In the genomic region with DNA sequence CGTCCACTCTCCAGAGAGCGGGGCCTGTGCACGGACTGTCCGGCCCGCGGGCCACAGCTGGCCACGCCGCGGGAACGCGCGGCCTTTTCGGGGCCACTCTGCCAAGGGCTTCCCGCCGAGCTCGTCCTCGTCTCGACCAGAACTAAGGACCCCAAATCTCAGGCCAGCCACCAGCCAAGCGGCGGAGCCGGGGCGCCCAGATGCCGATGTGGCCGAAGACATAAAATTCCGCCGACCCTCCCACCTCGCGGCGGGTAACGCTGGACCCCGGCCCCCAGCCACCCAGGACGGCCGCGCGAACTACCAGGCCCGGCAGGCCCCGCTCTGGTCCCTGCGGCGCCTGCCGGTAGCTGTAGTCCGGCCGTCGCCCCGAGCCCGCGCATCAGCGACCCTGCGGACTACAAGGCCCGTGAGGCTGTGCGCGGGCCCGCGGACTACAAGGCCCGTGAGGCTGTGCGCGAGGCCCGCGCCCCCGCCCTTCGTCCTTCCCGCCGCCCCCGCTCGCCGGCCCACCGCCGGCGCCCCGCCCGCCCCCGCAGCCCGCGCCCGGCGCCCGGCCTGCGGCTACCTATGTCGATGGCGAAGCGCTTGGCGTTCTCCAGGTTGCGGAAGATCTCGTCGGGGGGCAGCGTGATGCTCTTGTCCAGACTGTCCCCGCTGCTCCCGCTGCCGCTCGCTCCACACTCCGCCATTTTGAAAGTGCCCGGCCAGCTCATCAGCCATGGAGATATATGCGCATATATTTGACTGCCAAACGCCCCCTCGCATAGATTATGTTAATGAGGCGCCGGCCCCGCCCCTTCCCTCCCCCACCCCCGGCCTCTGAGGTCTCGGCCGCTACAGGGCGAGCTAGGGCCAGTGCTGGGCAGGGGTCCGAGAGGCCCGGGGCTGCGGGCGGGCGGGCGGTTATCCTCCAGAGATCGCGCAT, we compare ENCODE assay signal across 1 cellular context.
TF ChIP-seq lines count a peak whose summit lies in the region.

A gene (minus strand): TSS at position 701 of the 928 bp plus-strand sequence. CDS start 9 bp downstream, at position 692.

TF ChIP-seq in K562, 482 proteins besides CTCF, POLR2A, EP300 and RAD21 (continued from another document and continues in another):
- TF ChIP-seq, protein P1, sequence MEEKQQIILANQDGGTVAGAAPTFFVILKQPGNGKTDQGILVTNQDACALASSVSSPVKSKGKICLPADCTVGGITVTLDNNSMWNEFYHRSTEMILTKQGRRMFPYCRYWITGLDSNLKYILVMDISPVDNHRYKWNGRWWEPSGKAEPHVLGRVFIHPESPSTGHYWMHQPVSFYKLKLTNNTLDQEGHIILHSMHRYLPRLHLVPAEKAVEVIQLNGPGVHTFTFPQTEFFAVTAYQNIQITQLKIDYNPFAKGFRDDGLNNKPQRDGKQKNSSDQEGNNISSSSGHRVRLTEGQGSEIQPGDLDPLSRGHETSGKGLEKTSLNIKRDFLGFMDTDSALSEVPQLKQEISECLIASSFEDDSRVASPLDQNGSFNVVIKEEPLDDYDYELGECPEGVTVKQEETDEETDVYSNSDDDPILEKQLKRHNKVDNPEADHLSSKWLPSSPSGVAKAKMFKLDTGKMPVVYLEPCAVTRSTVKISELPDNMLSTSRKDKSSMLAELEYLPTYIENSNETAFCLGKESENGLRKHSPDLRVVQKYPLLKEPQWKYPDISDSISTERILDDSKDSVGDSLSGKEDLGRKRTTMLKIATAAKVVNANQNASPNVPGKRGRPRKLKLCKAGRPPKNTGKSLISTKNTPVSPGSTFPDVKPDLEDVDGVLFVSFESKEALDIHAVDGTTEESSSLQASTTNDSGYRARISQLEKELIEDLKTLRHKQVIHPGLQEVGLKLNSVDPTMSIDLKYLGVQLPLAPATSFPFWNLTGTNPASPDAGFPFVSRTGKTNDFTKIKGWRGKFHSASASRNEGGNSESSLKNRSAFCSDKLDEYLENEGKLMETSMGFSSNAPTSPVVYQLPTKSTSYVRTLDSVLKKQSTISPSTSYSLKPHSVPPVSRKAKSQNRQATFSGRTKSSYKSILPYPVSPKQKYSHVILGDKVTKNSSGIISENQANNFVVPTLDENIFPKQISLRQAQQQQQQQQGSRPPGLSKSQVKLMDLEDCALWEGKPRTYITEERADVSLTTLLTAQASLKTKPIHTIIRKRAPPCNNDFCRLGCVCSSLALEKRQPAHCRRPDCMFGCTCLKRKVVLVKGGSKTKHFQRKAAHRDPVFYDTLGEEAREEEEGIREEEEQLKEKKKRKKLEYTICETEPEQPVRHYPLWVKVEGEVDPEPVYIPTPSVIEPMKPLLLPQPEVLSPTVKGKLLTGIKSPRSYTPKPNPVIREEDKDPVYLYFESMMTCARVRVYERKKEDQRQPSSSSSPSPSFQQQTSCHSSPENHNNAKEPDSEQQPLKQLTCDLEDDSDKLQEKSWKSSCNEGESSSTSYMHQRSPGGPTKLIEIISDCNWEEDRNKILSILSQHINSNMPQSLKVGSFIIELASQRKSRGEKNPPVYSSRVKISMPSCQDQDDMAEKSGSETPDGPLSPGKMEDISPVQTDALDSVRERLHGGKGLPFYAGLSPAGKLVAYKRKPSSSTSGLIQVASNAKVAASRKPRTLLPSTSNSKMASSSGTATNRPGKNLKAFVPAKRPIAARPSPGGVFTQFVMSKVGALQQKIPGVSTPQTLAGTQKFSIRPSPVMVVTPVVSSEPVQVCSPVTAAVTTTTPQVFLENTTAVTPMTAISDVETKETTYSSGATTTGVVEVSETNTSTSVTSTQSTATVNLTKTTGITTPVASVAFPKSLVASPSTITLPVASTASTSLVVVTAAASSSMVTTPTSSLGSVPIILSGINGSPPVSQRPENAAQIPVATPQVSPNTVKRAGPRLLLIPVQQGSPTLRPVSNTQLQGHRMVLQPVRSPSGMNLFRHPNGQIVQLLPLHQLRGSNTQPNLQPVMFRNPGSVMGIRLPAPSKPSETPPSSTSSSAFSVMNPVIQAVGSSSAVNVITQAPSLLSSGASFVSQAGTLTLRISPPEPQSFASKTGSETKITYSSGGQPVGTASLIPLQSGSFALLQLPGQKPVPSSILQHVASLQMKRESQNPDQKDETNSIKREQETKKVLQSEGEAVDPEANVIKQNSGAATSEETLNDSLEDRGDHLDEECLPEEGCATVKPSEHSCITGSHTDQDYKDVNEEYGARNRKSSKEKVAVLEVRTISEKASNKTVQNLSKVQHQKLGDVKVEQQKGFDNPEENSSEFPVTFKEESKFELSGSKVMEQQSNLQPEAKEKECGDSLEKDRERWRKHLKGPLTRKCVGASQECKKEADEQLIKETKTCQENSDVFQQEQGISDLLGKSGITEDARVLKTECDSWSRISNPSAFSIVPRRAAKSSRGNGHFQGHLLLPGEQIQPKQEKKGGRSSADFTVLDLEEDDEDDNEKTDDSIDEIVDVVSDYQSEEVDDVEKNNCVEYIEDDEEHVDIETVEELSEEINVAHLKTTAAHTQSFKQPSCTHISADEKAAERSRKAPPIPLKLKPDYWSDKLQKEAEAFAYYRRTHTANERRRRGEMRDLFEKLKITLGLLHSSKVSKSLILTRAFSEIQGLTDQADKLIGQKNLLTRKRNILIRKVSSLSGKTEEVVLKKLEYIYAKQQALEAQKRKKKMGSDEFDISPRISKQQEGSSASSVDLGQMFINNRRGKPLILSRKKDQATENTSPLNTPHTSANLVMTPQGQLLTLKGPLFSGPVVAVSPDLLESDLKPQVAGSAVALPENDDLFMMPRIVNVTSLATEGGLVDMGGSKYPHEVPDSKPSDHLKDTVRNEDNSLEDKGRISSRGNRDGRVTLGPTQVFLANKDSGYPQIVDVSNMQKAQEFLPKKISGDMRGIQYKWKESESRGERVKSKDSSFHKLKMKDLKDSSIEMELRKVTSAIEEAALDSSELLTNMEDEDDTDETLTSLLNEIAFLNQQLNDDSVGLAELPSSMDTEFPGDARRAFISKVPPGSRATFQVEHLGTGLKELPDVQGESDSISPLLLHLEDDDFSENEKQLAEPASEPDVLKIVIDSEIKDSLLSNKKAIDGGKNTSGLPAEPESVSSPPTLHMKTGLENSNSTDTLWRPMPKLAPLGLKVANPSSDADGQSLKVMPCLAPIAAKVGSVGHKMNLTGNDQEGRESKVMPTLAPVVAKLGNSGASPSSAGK (IDR thresholded peaks at IDR 0.05): no peak
- no peak for TF ChIP-seq FOS (IDR thresholded peaks at IDR 0.05; ENCODE audit: extremely low read depth, insufficient read length)
- TF ChIP-seq, protein P2, sequence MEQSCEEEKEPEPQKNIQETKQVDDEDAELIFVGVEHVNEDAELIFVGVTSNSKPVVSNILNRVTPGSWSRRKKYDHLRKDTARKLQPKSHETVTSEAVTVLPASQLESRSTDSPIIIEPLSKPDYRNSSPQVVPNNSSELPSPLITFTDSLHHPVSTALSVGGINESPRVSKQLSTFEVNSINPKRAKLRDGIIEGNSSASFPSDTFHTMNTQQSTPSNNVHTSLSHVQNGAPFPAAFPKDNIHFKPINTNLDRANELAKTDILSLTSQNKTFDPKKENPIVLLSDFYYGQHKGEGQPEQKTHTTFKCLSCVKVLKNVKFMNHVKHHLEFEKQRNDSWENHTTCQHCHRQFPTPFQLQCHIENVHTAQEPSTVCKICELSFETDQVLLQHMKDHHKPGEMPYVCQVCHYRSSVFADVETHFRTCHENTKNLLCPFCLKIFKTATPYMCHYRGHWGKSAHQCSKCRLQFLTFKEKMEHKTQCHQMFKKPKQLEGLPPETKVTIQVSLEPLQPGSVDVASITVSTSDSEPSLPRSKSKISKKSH (CRISPR knock-in tag; IDR thresholded peaks at IDR 0.05): no peak
- TF ChIP-seq FOXJ3 (CRISPR knock-in tag; IDR thresholded peaks at IDR 0.05): no peak
- no peak for TF ChIP-seq DDX20 (tag; IDR thresholded peaks at IDR 0.05; ENCODE audit: low read depth)
- TF ChIP-seq PTTG1 (tag; IDR thresholded peaks at IDR 0.05; ENCODE audit: low read depth): no peak
- no peak for TF ChIP-seq RBM25 (IDR thresholded peaks at IDR 0.05; ENCODE audit: low read depth, low read length, severe bottlenecking)
- 0 out of 2 replicates have a peak, but pooled peaks have one; percentile 14 for TF ChIP-seq ETV1 (tag; conservative IDR thresholded peaks at IDR 0.05; ENCODE audit: low read depth)
- TF ChIP-seq, protein P3, sequence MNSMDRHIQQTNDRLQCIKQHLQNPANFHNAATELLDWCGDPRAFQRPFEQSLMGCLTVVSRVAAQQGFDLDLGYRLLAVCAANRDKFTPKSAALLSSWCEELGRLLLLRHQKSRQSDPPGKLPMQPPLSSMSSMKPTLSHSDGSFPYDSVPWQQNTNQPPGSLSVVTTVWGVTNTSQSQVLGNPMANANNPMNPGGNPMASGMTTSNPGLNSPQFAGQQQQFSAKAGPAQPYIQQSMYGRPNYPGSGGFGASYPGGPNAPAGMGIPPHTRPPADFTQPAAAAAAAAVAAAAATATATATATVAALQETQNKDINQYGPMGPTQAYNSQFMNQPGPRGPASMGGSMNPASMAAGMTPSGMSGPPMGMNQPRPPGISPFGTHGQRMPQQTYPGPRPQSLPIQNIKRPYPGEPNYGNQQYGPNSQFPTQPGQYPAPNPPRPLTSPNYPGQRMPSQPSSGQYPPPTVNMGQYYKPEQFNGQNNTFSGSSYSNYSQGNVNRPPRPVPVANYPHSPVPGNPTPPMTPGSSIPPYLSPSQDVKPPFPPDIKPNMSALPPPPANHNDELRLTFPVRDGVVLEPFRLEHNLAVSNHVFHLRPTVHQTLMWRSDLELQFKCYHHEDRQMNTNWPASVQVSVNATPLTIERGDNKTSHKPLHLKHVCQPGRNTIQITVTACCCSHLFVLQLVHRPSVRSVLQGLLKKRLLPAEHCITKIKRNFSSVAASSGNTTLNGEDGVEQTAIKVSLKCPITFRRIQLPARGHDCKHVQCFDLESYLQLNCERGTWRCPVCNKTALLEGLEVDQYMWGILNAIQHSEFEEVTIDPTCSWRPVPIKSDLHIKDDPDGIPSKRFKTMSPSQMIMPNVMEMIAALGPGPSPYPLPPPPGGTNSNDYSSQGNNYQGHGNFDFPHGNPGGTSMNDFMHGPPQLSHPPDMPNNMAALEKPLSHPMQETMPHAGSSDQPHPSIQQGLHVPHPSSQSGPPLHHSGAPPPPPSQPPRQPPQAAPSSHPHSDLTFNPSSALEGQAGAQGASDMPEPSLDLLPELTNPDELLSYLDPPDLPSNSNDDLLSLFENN (IDR thresholded peaks at IDR 0.05; ENCODE audit: low read depth in 2 of 2, low read length in 2 of 2): peak in 1 of 2 experiments; percentile 53; a peak in 1 of 4 replicates
- TF ChIP-seq CBFA2T3 (IDR thresholded peaks at IDR 0.05): no peak
- TF ChIP-seq MYC (IDR thresholded peaks at IDR 0.05; ENCODE audit: low read depth, low read length): 0 out of 2 replicates have a peak, but pooled peaks have one; percentile 27
- peak; percentile 16; the same call in 1 of the 2 replicates for TF ChIP-seq MYC (CRISPR knock-in tag; IDR thresholded peaks at IDR 0.05; ENCODE audit: borderline replicate concordance, low read depth)
- TF ChIP-seq RBM39 (optimal IDR thresholded peaks at IDR 0.05; ENCODE audit: low read depth, low read length): no peak
- TF ChIP-seq LARP7 (IDR thresholded peaks at IDR 0.05): no peak
- peak; percentile 50; the same call in 1 of the 2 replicates for TF ChIP-seq ATF7 (IDR thresholded peaks at IDR 0.05)
- no peak for TF ChIP-seq U2AF2 (optimal IDR thresholded peaks at IDR 0.05; ENCODE audit: low read depth, low read length)
- TF ChIP-seq HLTF (IDR thresholded peaks at IDR 0.05): no peak
- peak; percentile 64 for TF ChIP-seq NR2C2 (CRISPR knock-in tag; IDR thresholded peaks at IDR 0.05)
- TF ChIP-seq NR2C2 (tag; IDR thresholded peaks at IDR 0.05): peak; percentile 91
- TF ChIP-seq ZNF282 (CRISPR knock-in tag; IDR thresholded peaks at IDR 0.05): no peak
- TF ChIP-seq COPS2 (conservative IDR thresholded peaks at IDR 0.05): no peak
- TF ChIP-seq, protein P4, sequence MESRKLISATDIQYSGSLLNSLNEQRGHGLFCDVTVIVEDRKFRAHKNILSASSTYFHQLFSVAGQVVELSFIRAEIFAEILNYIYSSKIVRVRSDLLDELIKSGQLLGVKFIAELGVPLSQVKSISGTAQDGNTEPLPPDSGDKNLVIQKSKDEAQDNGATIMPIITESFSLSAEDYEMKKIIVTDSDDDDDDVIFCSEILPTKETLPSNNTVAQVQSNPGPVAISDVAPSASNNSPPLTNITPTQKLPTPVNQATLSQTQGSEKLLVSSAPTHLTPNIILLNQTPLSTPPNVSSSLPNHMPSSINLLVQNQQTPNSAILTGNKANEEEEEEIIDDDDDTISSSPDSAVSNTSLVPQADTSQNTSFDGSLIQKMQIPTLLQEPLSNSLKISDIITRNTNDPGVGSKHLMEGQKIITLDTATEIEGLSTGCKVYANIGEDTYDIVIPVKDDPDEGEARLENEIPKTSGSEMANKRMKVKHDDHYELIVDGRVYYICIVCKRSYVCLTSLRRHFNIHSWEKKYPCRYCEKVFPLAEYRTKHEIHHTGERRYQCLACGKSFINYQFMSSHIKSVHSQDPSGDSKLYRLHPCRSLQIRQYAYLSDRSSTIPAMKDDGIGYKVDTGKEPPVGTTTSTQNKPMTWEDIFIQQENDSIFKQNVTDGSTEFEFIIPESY (CRISPR knock-in tag; IDR thresholded peaks at IDR 0.05): no peak
- no peak; the same call in 1 of the 2 replicates for TF ChIP-seq JUND (IDR thresholded peaks at IDR 0.05; ENCODE audit: borderline replicate concordance, low read depth, low read length)
- no peak; the same call in 2 of the 3 replicates for TF ChIP-seq JUND (tag; IDR thresholded peaks at IDR 0.05; ENCODE audit: borderline replicate concordance, low read depth, low read length)
- TF ChIP-seq ZNF253 (CRISPR knock-in tag; conservative IDR thresholded peaks at IDR 0.05): no peak
- no peak for TF ChIP-seq DPF2 (IDR thresholded peaks at IDR 0.05)
- TF ChIP-seq MXI1 (IDR thresholded peaks at IDR 0.05; ENCODE audit: low read depth, low read length): no peak
